1 cellular context compared by ENCODE assay signal in genomic region chr1:9823943-9824701, GRCh38.
TF ChIP-seq lines count a peak whose summit lies in the region.

Gene CLSTN1 (minus strand): TSS chr1:9823965. CDS start chr1:9823733, 232 bp downstream.

TF ChIP-seq in H1, 55 proteins besides CTCF, POLR2A, EP300 and RAD21:
- no peak for TF ChIP-seq SP2 (IDR thresholded peaks at IDR 0.05; ENCODE audit: low read length)
- no peak for TF ChIP-seq RFX5 (IDR thresholded peaks at IDR 0.05; ENCODE audit: borderline replicate concordance, low read depth, low read length)
- TF ChIP-seq BRCA1 (IDR thresholded peaks at IDR 0.05; ENCODE audit: low read depth, low read length): no peak
- TF ChIP-seq BACH1 (IDR thresholded peaks at IDR 0.05; ENCODE audit: low read length): no peak
- TF ChIP-seq POLR2AphosphoS5 (IDR thresholded peaks at IDR 0.05; ENCODE audit: low read depth, low read length): no peak
- TF ChIP-seq GTF2F1 (IDR thresholded peaks at IDR 0.05; ENCODE audit: borderline replicate concordance, low read depth, low read length): no peak
- no peak for TF ChIP-seq CEBPB (IDR thresholded peaks at IDR 0.05; ENCODE audit: low read depth, low read length)
- no peak; the same call in 1 of the 2 replicates for TF ChIP-seq RBBP5 (IDR thresholded peaks at IDR 0.05; ENCODE audit: borderline replicate concordance, low read depth, low read length)
- TF ChIP-seq TCF12 (IDR thresholded peaks at IDR 0.05; ENCODE audit: low read depth, low read length): no peak
- TF ChIP-seq NRF1 (IDR thresholded peaks at IDR 0.05; ENCODE audit: low read depth, low read length): no peak
- TF ChIP-seq ZNF274 (IDR thresholded peaks at IDR 0.05; ENCODE audit: borderline replicate concordance, extremely low read depth, low read length): no peak
- TF ChIP-seq E2F6 (IDR thresholded peaks at IDR 0.05): no peak; the same call in 1 of the 2 replicates
- TF ChIP-seq HDAC2 (IDR thresholded peaks at IDR 0.05; ENCODE audit: borderline replicate concordance in 1 of 2, low read depth in 2 of 2, low read length in 2 of 2): no peak
- no peak for TF ChIP-seq CTBP2 (IDR thresholded peaks at IDR 0.05; ENCODE audit: borderline replicate concordance, insufficient read depth, insufficient read length, low read length)
- no peak; the same call in 1 of the 2 replicates for TF ChIP-seq CREB1 (IDR thresholded peaks at IDR 0.05)
- no peak for TF ChIP-seq HDAC6 (IDR thresholded peaks at IDR 0.05; ENCODE audit: low read depth, low read length)
- TF ChIP-seq SIN3A (conservative IDR thresholded peaks at IDR 0.05 in 1 of 2, IDR thresholded peaks at IDR 0.05 in 1 of 2; ENCODE audit: low read depth in 1 of 2, low read length in 2 of 2): peak in 1 of 2 experiments; percentile 53; a peak in 1 of 4 replicates
- no peak for TF ChIP-seq CHD2 (IDR thresholded peaks at IDR 0.05; ENCODE audit: low read length)
- TF ChIP-seq JUN (IDR thresholded peaks at IDR 0.05; ENCODE audit: low read depth, low read length): no peak
- no peak for TF ChIP-seq FOSL1 (IDR thresholded peaks at IDR 0.05; ENCODE audit: insufficient read depth, low read depth, low read length)
- TF ChIP-seq CHD1 (IDR thresholded peaks at IDR 0.05; ENCODE audit: low read depth, low read length): no peak
- no peak for TF ChIP-seq RNF2 (IDR thresholded peaks at IDR 0.05; ENCODE audit: borderline replicate concordance, low read depth, low read length, missing control alignments, poor library complexity, severe bottlenecking)
- no peak for TF ChIP-seq SRF (IDR thresholded peaks at IDR 0.05; ENCODE audit: low read depth, low read length)
- TF ChIP-seq ASH2L (IDR thresholded peaks at IDR 0.05; ENCODE audit: low read length): peak; percentile 54
- TF ChIP-seq YY1 (IDR thresholded peaks at IDR 0.05; ENCODE audit: low read depth, low read length): peak; percentile 94
- TF ChIP-seq MAFK (IDR thresholded peaks at IDR 0.05; ENCODE audit: low read depth, low read length): no peak
- TF ChIP-seq, protein P1, sequence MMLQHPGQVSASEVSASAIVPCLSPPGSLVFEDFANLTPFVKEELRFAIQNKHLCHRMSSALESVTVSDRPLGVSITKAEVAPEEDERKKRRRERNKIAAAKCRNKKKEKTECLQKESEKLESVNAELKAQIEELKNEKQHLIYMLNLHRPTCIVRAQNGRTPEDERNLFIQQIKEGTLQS (IDR thresholded peaks at IDR 0.05; ENCODE audit: insufficient read depth, low read depth, low read length): peak; percentile 65
- TF ChIP-seq KDM4A (IDR thresholded peaks at IDR 0.05; ENCODE audit: low read depth, low read length, severe bottlenecking): peak; percentile 73
- no peak for TF ChIP-seq RXRA (IDR thresholded peaks at IDR 0.05; ENCODE audit: insufficient read depth, low read depth, low read length)
- no peak for TF ChIP-seq ATF2 (IDR thresholded peaks at IDR 0.05; ENCODE audit: low read length)
- TF ChIP-seq MAX (IDR thresholded peaks at IDR 0.05): no peak
- TF ChIP-seq KDM1A (IDR thresholded peaks at IDR 0.05; ENCODE audit: borderline replicate concordance, low read length): no peak
- no peak for TF ChIP-seq BCL11A (IDR thresholded peaks at IDR 0.05; ENCODE audit: low read depth in 2 of 2, low read length in 2 of 2)
- TF ChIP-seq JUND (IDR thresholded peaks at IDR 0.05; ENCODE audit: low read length): no peak
- peak; percentile 67; the same call in 1 of the 2 replicates for TF ChIP-seq GABPA (IDR thresholded peaks at IDR 0.05; ENCODE audit: borderline replicate concordance, insufficient read depth, low read length)
- TF ChIP-seq CBX5 (IDR thresholded peaks at IDR 0.05; ENCODE audit: low read depth, low read length): no peak
- TF ChIP-seq KDM5A (IDR thresholded peaks at IDR 0.05; ENCODE audit: low read length): no peak
- TF ChIP-seq SIX5 (IDR thresholded peaks at IDR 0.05; ENCODE audit: low read depth, low read length): no peak
- TF ChIP-seq SAP30 (IDR thresholded peaks at IDR 0.05; ENCODE audit: insufficient read depth, insufficient replicate concordance, low read length): no peak
- TF ChIP-seq TBP (IDR thresholded peaks at IDR 0.05; ENCODE audit: low read depth, low read length): no peak
- TF ChIP-seq CBX8 (IDR thresholded peaks at IDR 0.05; ENCODE audit: borderline replicate concordance, low read depth, low read length): no peak
- no peak for TF ChIP-seq TEAD4 (IDR thresholded peaks at IDR 0.05; ENCODE audit: low read depth, low read length)
- peak; percentile 37 for TF ChIP-seq EZH2 (IDR thresholded peaks at IDR 0.05; ENCODE audit: low read depth, low read length, severe bottlenecking)
- TF ChIP-seq TAF1 (IDR thresholded peaks at IDR 0.05; ENCODE audit: low read depth, low read length): no peak; the same call in 1 of the 2 replicates
- TF ChIP-seq SUZ12 (IDR thresholded peaks at IDR 0.05; ENCODE audit: low read length): no peak
- TF ChIP-seq, protein P2, sequence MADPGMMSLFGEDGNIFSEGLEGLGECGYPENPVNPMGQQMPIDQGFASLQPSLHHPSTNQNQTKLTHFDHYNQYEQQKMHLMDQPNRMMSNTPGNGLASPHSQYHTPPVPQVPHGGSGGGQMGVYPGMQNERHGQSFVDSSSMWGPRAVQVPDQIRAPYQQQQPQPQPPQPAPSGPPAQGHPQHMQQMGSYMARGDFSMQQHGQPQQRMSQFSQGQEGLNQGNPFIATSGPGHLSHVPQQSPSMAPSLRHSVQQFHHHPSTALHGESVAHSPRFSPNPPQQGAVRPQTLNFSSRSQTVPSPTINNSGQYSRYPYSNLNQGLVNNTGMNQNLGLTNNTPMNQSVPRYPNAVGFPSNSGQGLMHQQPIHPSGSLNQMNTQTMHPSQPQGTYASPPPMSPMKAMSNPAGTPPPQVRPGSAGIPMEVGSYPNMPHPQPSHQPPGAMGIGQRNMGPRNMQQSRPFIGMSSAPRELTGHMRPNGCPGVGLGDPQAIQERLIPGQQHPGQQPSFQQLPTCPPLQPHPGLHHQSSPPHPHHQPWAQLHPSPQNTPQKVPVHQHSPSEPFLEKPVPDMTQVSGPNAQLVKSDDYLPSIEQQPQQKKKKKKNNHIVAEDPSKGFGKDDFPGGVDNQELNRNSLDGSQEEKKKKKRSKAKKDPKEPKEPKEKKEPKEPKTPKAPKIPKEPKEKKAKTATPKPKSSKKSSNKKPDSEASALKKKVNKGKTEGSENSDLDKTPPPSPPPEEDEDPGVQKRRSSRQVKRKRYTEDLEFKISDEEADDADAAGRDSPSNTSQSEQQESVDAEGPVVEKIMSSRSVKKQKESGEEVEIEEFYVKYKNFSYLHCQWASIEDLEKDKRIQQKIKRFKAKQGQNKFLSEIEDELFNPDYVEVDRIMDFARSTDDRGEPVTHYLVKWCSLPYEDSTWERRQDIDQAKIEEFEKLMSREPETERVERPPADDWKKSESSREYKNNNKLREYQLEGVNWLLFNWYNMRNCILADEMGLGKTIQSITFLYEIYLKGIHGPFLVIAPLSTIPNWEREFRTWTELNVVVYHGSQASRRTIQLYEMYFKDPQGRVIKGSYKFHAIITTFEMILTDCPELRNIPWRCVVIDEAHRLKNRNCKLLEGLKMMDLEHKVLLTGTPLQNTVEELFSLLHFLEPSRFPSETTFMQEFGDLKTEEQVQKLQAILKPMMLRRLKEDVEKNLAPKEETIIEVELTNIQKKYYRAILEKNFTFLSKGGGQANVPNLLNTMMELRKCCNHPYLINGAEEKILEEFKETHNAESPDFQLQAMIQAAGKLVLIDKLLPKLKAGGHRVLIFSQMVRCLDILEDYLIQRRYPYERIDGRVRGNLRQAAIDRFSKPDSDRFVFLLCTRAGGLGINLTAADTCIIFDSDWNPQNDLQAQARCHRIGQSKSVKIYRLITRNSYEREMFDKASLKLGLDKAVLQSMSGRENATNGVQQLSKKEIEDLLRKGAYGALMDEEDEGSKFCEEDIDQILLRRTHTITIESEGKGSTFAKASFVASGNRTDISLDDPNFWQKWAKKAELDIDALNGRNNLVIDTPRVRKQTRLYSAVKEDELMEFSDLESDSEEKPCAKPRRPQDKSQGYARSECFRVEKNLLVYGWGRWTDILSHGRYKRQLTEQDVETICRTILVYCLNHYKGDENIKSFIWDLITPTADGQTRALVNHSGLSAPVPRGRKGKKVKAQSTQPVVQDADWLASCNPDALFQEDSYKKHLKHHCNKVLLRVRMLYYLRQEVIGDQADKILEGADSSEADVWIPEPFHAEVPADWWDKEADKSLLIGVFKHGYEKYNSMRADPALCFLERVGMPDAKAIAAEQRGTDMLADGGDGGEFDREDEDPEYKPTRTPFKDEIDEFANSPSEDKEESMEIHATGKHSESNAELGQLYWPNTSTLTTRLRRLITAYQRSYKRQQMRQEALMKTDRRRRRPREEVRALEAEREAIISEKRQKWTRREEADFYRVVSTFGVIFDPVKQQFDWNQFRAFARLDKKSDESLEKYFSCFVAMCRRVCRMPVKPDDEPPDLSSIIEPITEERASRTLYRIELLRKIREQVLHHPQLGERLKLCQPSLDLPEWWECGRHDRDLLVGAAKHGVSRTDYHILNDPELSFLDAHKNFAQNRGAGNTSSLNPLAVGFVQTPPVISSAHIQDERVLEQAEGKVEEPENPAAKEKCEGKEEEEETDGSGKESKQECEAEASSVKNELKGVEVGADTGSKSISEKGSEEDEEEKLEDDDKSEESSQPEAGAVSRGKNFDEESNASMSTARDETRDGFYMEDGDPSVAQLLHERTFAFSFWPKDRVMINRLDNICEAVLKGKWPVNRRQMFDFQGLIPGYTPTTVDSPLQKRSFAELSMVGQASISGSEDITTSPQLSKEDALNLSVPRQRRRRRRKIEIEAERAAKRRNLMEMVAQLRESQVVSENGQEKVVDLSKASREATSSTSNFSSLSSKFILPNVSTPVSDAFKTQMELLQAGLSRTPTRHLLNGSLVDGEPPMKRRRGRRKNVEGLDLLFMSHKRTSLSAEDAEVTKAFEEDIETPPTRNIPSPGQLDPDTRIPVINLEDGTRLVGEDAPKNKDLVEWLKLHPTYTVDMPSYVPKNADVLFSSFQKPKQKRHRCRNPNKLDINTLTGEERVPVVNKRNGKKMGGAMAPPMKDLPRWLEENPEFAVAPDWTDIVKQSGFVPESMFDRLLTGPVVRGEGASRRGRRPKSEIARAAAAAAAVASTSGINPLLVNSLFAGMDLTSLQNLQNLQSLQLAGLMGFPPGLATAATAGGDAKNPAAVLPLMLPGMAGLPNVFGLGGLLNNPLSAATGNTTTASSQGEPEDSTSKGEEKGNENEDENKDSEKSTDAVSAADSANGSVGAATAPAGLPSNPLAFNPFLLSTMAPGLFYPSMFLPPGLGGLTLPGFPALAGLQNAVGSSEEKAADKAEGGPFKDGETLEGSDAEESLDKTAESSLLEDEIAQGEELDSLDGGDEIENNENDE (IDR thresholded peaks at IDR 0.05; ENCODE audit: insufficient replicate concordance, low read length): no peak
- TF ChIP-seq EGR1 (IDR thresholded peaks at IDR 0.05; ENCODE audit: borderline replicate concordance, low read depth, low read length): no peak
- no peak for TF ChIP-seq NANOG (IDR thresholded peaks at IDR 0.05; ENCODE audit: insufficient read depth, low read depth, low read length, poor library complexity, severe bottlenecking)
